ENCODE assay signal across 23 cellular contexts in genomic region chr10:82660983-82661382, GRCh38.
DNase-seq lines count a peak whose midpoint lies in the region; ATAC-seq, FAIRE-seq and TF ChIP-seq lines count a peak whose summit lies in the region.
"Had no signal": no experiment of that assay in that cellular context is flagged by ENCODE, and none has a peak within 500 bp of the region (broad histone marks: within the 10 kb centered on the region; RNA-seq: fewer than 3 reads in every experiment).

No MANE protein-coding gene starts in this region.

- TF ChIP-seq POLR2A in endothelial cell of umbilical vein (IDR thresholded peaks at IDR 0.05; ENCODE audit: low read depth, low read length): no peak

- DNase-seq in NCI-H748 treated with DMSO at 0.1 percent for 48 hours (lab: John Stamatoyannopoulos, UW): peak; percentile 56
- peak; percentile 15 for DNase-seq in endothelial cell of umbilical vein (ENCODE audit: low read depth, low spot score)
- DNase-seq in activated T-cell treated with anti-CD3 and anti-CD28 coated beads for 4 hours: no peak
- no peak for DNase-seq in naive thymus-derived CD4-positive, alpha-beta T cell
- no peak for DNase-seq in 8988T
- DNase-seq: Caco-2; CD4-positive, alpha-beta memory T cell; DMS 273 treated with DMSO at 0.1 percent for 48 hours; KBM-7; NCI-H1092; NCI-H2029 treated with DMSO at 0.1 percent for 48 hours; NCI-H2171; NCI-H82; SIG-M5; T-cell had no signal

- H3K9me3 Mint-ChIP-seq in naive thymus-derived CD4-positive, alpha-beta T cell: peaks cover 0 to 10% (median 1%) of the 10 kb centered on the region in 11 donors
- H3K9me3 Mint-ChIP-seq: CD4-positive, alpha-beta memory T cell had no signal

- H4K20me1 ChIP-seq in endothelial cell of umbilical vein (replicated peaks; ENCODE audit: control insufficient read depth, extremely low read depth, insufficient read depth, low read length): no peaks in the 10 kb centered on the region

- no peaks in the 10 kb centered on the region for H3K9me1 ChIP-seq in endothelial cell of umbilical vein (replicated peaks; ENCODE audit: control insufficient read depth, extremely low read depth, insufficient read depth, low read length)

- POLR2A ChIA-PET in endothelial cell of umbilical vein (lab: Charles Lee): no interaction called here
- POLR2A ChIA-PET in naive thymus-derived CD4-positive, alpha-beta T cell (lab: Charles Lee): no interaction called here

- H3K4me2 ChIP-seq in endothelial cell of umbilical vein (ENCODE audit: insufficient read depth, low read length): no peak overlapping the region
- H3K4me2 ChIP-seq: A549 had no signal

- no peak for ATAC-seq in naive thymus-derived CD4-positive, alpha-beta T cell
- ATAC-seq in GM21423 (IDR thresholded peaks at IDR 0.05; ENCODE audit: unreplicated experiment): no peak
- ATAC-seq: A549, Panc1, T-cell had no signal

- H3K4me3 ChIP-seq in HUES48 (ENCODE audit: low read depth, low read length): no peak overlapping the region
- no peak overlapping the region for H3K4me3 ChIP-seq in endothelial cell of umbilical vein (replicated peaks in 1 of 3; ENCODE audit: insufficient read depth in 1 of 3, low read depth in 1 of 3, low read length in 3 of 3)
- H3K4me3 ChIP-seq in naive thymus-derived CD4-positive, alpha-beta T cell (ENCODE audit: low read length): no peak overlapping the region
- H3K4me3 ChIP-seq: A549 had no signal

- H3K9me3 ChIP-seq in HUES48 (ENCODE audit: control insufficient read depth, insufficient read depth, low read length) (no peaks in the 10 kb centered on the region), endothelial cell of umbilical vein (replicated peaks; ENCODE audit: control insufficient read depth, insufficient read depth, low read length) (no peaks in the 10 kb centered on the region)
- H3K9me3 ChIP-seq in naive thymus-derived CD4-positive, alpha-beta T cell (ENCODE audit: control insufficient read depth in 2 of 3, low read length in 3 of 3): no peaks in the 10 kb centered on the region
- H3K9me3 ChIP-seq: A549, Caco-2 had no signal

- H3K27ac Mint-ChIP-seq in naive thymus-derived CD4-positive, alpha-beta T cell: no peak overlapping the region
- H3K27ac Mint-ChIP-seq: B cell; CD4-positive, alpha-beta memory T cell; T-cell had no signal

- dilution Hi-C loops in endothelial cell of umbilical vein (cut with MboI; ENCODE audit: extremely low pct_ligation_motif_present, low sequenced_read_pairs): no loop called here

- H3K27me3 ChIP-seq in HUES48 (ENCODE audit: control insufficient read depth, insufficient read depth, low read length) (no peaks in the 10 kb centered on the region), endothelial cell of umbilical vein (ENCODE audit: control insufficient read depth in 2 of 2, insufficient read depth in 2 of 2, low read length in 2 of 2) (no peaks in the 10 kb centered on the region)
- H3K27me3 ChIP-seq in naive thymus-derived CD4-positive, alpha-beta T cell (ENCODE audit: control insufficient read depth in 2 of 2, insufficient read depth in 2 of 2, low read length in 2 of 2): no peaks in the 10 kb centered on the region

- no peak for FAIRE-seq in endothelial cell of umbilical vein (lab: Jason Lieb, UNC)
- FAIRE-seq: A549, GM18507, H54 had no signal

- H3K36me3 Mint-ChIP-seq in naive thymus-derived CD4-positive, alpha-beta T cell: no peaks in the 10 kb centered on the region
- H3K36me3 Mint-ChIP-seq: CD4-positive, alpha-beta memory T cell; T-cell had no signal

- intact Hi-C loops in endothelial cell of umbilical vein (cut with micrococcal nuclease): no loop called here
- intact Hi-C loops in naive thymus-derived CD4-positive, alpha-beta T cell (cut with micrococcal nuclease): no loop called here

- H3K4me1 ChIP-seq in HUES48 (ENCODE audit: control insufficient read depth, insufficient read depth, low read length): no peaks in the 10 kb centered on the region
- peaks cover 6% of the 10 kb centered on the region for H3K4me1 ChIP-seq in endothelial cell of umbilical vein (ENCODE audit: control insufficient read depth, extremely low read depth, insufficient read depth, low read length)
- H3K4me1 ChIP-seq in naive thymus-derived CD4-positive, alpha-beta T cell (ENCODE audit: control insufficient read depth in 2 of 2, insufficient read depth in 2 of 2, low read length in 2 of 2): no peaks in the 10 kb centered on the region
- H3K4me1 ChIP-seq: A549, Caco-2 had no signal

- H3K27me3 Mint-ChIP-seq in naive thymus-derived CD4-positive, alpha-beta T cell: no peaks in the 10 kb centered on the region
- H3K27me3 Mint-ChIP-seq: B cell; CD4-positive, alpha-beta memory T cell; T-cell had no signal

- CTCF ChIA-PET in endothelial cell of umbilical vein (lab: Charles Lee): no interaction called here
- CTCF ChIA-PET in naive thymus-derived CD4-positive, alpha-beta T cell (lab: Charles Lee): no interaction called here

- H3K4me3 Mint-ChIP-seq in naive thymus-derived CD4-positive, alpha-beta T cell: no peak overlapping the region
- H3K4me3 Mint-ChIP-seq: B cell; CD4-positive, alpha-beta memory T cell; T-cell had no signal

- no peaks in the 10 kb centered on the region for H3K4me1 Mint-ChIP-seq in naive thymus-derived CD4-positive, alpha-beta T cell
- H3K4me1 Mint-ChIP-seq: B cell; CD4-positive, alpha-beta memory T cell; T-cell had no signal

- no peak for TF ChIP-seq CTCF in 22Rv1 (IDR thresholded peaks at IDR 0.05)
- no peak for TF ChIP-seq CTCF in endothelial cell of umbilical vein (IDR thresholded peaks at IDR 0.05; ENCODE audit: extremely low read depth in 1 of 2, insufficient read depth in 1 of 2, low read depth in 1 of 2, low read length in 2 of 2)

- H3K9ac ChIP-seq in HUES48 (ENCODE audit: low read depth, low read length) (no peak overlapping the region), endothelial cell of umbilical vein (replicated peaks; ENCODE audit: extremely low read depth, insufficient read depth, low read length) (no peak overlapping the region)

- H3K79me2 ChIP-seq in endothelial cell of umbilical vein (ENCODE audit: control insufficient read depth, insufficient read depth, low read length): no peaks in the 10 kb centered on the region

- H3K36me3 ChIP-seq in HUES48 (ENCODE audit: control insufficient read depth, insufficient read depth, low read length) (no peaks in the 10 kb centered on the region), endothelial cell of umbilical vein (ENCODE audit: control insufficient read depth in 2 of 2, extremely low read depth in 1 of 2, insufficient read depth in 2 of 2, low read length in 2 of 2) (no peaks in the 10 kb centered on the region)
- no peaks in the 10 kb centered on the region for H3K36me3 ChIP-seq in naive thymus-derived CD4-positive, alpha-beta T cell (ENCODE audit: control insufficient read depth in 2 of 3, insufficient read depth in 3 of 3, low read length in 3 of 3)

- H2AFZ ChIP-seq in endothelial cell of umbilical vein (ENCODE audit: low read depth, low read length): no peak overlapping the region

- H3K27ac ChIP-seq in 22Rv1: peak overlapping the region; percentile 55
- peak overlapping the region; percentile 43 for H3K27ac ChIP-seq in HUES48 (ENCODE audit: low read depth, low read length)
- H3K27ac ChIP-seq in endothelial cell of umbilical vein (ENCODE audit: insufficient read depth, low read depth, low read length): no peak overlapping the region
- no peak overlapping the region for H3K27ac ChIP-seq in naive thymus-derived CD4-positive, alpha-beta T cell (ENCODE audit: low read depth, low read length)
- H3K27ac ChIP-seq: A549 had no signal

- no TSS peak for BruUV-seq in endothelial cell of umbilical vein (replicated peaks; lab: Mats Ljungman, UMichigan)

TF ChIP-seq in endothelial cell of umbilical vein, 7 proteins besides CTCF, POLR2A, EP300 and RAD21:
- no peak for TF ChIP-seq JUN (IDR thresholded peaks at IDR 0.05; ENCODE audit: borderline replicate concordance, insufficient read depth, insufficient read length, low read depth)
- TF ChIP-seq POLR2AphosphoS5 (IDR thresholded peaks at IDR 0.05; ENCODE audit: insufficient read depth, low read depth, low read length): no peak
- TF ChIP-seq GATA2 (IDR thresholded peaks at IDR 0.05; ENCODE audit: insufficient read depth, insufficient read length, low read depth, low read length): no peak
- TF ChIP-seq EZH2 (IDR thresholded peaks at IDR 0.05; ENCODE audit: borderline replicate concordance, low read depth, low read length, severe bottlenecking): no peak
- no peak for TF ChIP-seq MYC (IDR thresholded peaks at IDR 0.05; ENCODE audit: low read depth, low read length)
- TF ChIP-seq MAX (IDR thresholded peaks at IDR 0.05; ENCODE audit: insufficient read depth, insufficient read length): no peak
- no peak for TF ChIP-seq FOS (IDR thresholded peaks at IDR 0.05; ENCODE audit: borderline replicate concordance, insufficient read depth, low read length)

Comparison
In these comparisons a context has a peak if more than half of its experiments do, and no peak if none do; other contexts are left out.
1. H3K27ac ChIP-seq: peak in 22Rv1 (single experiment) and HUES48 (single experiment); none in endothelial cell of umbilical vein (single experiment) and naive thymus-derived CD4-positive, alpha-beta T cell (single experiment).
2. DNase-seq: peak in NCI-H748 treated with DMSO at 0.1 percent for 48 hours (single experiment) and endothelial cell of umbilical vein (single experiment); none in activated T-cell treated with anti-CD3 and anti-CD28 coated beads for 4 hours (single experiment), naive thymus-derived CD4-positive, alpha-beta T cell (0 of 9) and 8988T (single experiment).